11 cellular contexts compared by ENCODE assay signal in genomic region chr10:3452683-3453388, GRCh38.
DNase-seq lines count a peak whose midpoint lies in the region; ATAC-seq and TF ChIP-seq lines count a peak whose summit lies in the region.
"Had no signal": no experiment of that assay in that cellular context is flagged by ENCODE, and none has a peak within 500 bp of the region (broad histone marks: within the 10 kb centered on the region; RNA-seq: fewer than 3 reads in every experiment).

No MANE protein-coding gene starts in this region.

- TF ChIP-seq POLR2A in adrenal gland (IDR thresholded peaks at IDR 0.05): no peak
- no peak for TF ChIP-seq POLR2A in sigmoid colon (IDR thresholded peaks at IDR 0.05)

- TF ChIP-seq EP300 in sigmoid colon (IDR thresholded peaks at IDR 0.05): peak in 2 of 4 donors; percentile 19 to 70

- H3K4me1 ChIP-seq in ES-I3 (ENCODE audit: insufficient read depth, low read length) (peaks cover 29% of the 10 kb centered on the region), adrenal gland (replicated peaks in 1 of 2) (peaks cover 0 to 12% of the 10 kb centered on the region in 2 donors), sigmoid colon (peaks cover 0 to 28% (median 23%) of the 10 kb centered on the region in 4 donors)

- H3K9me3 ChIP-seq in ES-I3 (ENCODE audit: control insufficient read depth, insufficient read depth, low read length): no peaks in the 10 kb centered on the region
- H3K9me3 ChIP-seq in adrenal gland (replicated peaks in 1 of 3): no peaks in the 10 kb centered on the region
- H3K9me3 ChIP-seq in sigmoid colon: no peaks in the 10 kb centered on the region
- H3K9me3 ChIP-seq: ovary had no signal

- no peaks in the 10 kb centered on the region for H3K36me3 ChIP-seq in ES-I3 (ENCODE audit: insufficient read depth, low read length)
- no peaks in the 10 kb centered on the region for H3K36me3 ChIP-seq in adrenal gland (replicated peaks in 1 of 2)
- no peaks in the 10 kb centered on the region for H3K36me3 ChIP-seq in sigmoid colon
- H3K36me3 ChIP-seq: cardiac muscle cell, ovary had no signal

- H3K27me3 ChIP-seq in adrenal gland: no peaks in the 10 kb centered on the region
- no peaks in the 10 kb centered on the region for H3K27me3 ChIP-seq in sigmoid colon
- H3K27me3 ChIP-seq: cardiac muscle cell, ovary had no signal

- H3K4me3 ChIP-seq in adrenal gland (peak overlapping the region in 1 of 4 donors; percentile 25), sigmoid colon (peak overlapping the region in 1 of 4 donors; percentile 0)
- H3K4me3 ChIP-seq: cardiac muscle cell, ovary had no signal

- ATAC-seq in Right ventricle myocardium superior (ENCODE audit: poor library complexity) (peak; percentile 70), HG02973 (IDR thresholded peaks at IDR 0.05; ENCODE audit: unreplicated experiment) (no peak), HG03280 (IDR thresholded peaks at IDR 0.05; ENCODE audit: unreplicated experiment) (no peak)

- intact Hi-C loops in adrenal gland (cut with DNase I): no loop called here
- intact Hi-C loops in Right ventricle myocardium superior (cut with DNase I): no loop called here
- intact Hi-C loops in sigmoid colon (cut with DNase I): no loop called here

- peak overlapping the region in 4 of 5 donors; percentile 5 to 73 (median 60) for H3K27ac ChIP-seq in adrenal gland
- H3K27ac ChIP-seq in sigmoid colon: peak overlapping the region; percentile 64 to 84 (median 82)
- H3K27ac ChIP-seq in substantia nigra (ENCODE audit: low read depth, low read length, poor library complexity, severe bottlenecking): no peak overlapping the region
- H3K27ac ChIP-seq: cardiac muscle cell, ovary had no signal

- H3K9ac ChIP-seq in ES-I3 (ENCODE audit: low read depth, low read length): 0 out of 2 replicates have a peak overlapping the region, but pooled peaks have one; percentile 16

- WGBS in adrenal gland, 4 donors: 24 to 40% (median 30%) methylated on average over 7 of the region's 7 CpGs
- 74 to 83% methylated on average over 7 of the region's 7 CpGs for WGBS in sigmoid colon, 2 donors

- TF ChIP-seq CTCF in adrenal gland (IDR thresholded peaks at IDR 0.05) (no peak), sigmoid colon (IDR thresholded peaks at IDR 0.05) (no peak)

- DNase-seq in adrenal gland (peak in 1 of 7 donors; percentile 47), Right ventricle myocardium superior (no peak), sigmoid colon (no peak), substantia nigra (lab: John Stamatoyannopoulos, UW) (no peak)
- no peak for DNase-seq in NK-92 treated with Interleukin-12 subunit alpha and Interleukin-12 subunit beta, amount 100 ng/mL, for 24 hours (lab: John Stamatoyannopoulos, UW)
- DNase-seq: MV-4-11, ovary had no signal
